In genomic region chrX:10617186-10617963, GRCh38 we compare ENCODE assay signal across 10 cellular contexts. TPM values are rescaled to one million over a fixed set of nuclear protein-coding genes. Genes with fewer than 3 reads are reported as not detected.
A peak's percentile ranks its signal among the peaks of the same experiment; 100 is the strongest.
DNase-seq lines count a peak whose midpoint lies in the region; ATAC-seq and TF ChIP-seq lines count a peak whose summit lies in the region.
"Had no signal": no experiment of that assay in that cellular context is flagged by ENCODE, and none has a peak within 500 bp of the region (broad histone marks: within the 10 kb centered on the region; RNA-seq: fewer than 3 reads in every experiment).

No MANE protein-coding gene starts in this region.

- H3K4me1 ChIP-seq in HUES6 (ENCODE audit: control insufficient read depth, insufficient read depth, low read length) (peaks cover 73% of the 10 kb centered on the region), iPS-15b (ENCODE audit: control insufficient read depth, insufficient read depth, low read length) (peaks cover 18% of the 10 kb centered on the region), skeletal muscle satellite cell (ENCODE audit: control insufficient read depth, insufficient read depth, low read length) (peaks cover 23% of the 10 kb centered on the region), upper lobe of left lung (no peaks in the 10 kb centered on the region)

- ATAC-seq in GM18907 (IDR thresholded peaks at IDR 0.05; ENCODE audit: unreplicated experiment) (no peak), upper lobe of left lung (ENCODE audit: low FRiP score in 2 of 2) (no peak)

- H3K4me3 ChIP-seq in HUES6 (ENCODE audit: low read depth, low read length): peak overlapping the region; percentile 75
- peak overlapping the region; percentile 62 for H3K4me3 ChIP-seq in iPS-15b (ENCODE audit: low read depth, low read length)
- peak overlapping the region; percentile 77 for H3K4me3 ChIP-seq in skeletal muscle satellite cell (ENCODE audit: low read length)
- H3K4me3 ChIP-seq in upper lobe of left lung: peak overlapping the region in 1 of 4 donors; percentile 58

- WGBS in upper lobe of left lung, 2 donors: 61 to 73% methylated on average over 10 of the region's 10 CpGs

- H3K27ac ChIP-seq in HUES6 (ENCODE audit: low read depth, low read length): peak overlapping the region; percentile 69
- no peak overlapping the region for H3K27ac ChIP-seq in upper lobe of left lung

- H3K27me3 ChIP-seq in HUES6 (ENCODE audit: control insufficient read depth, insufficient read depth, low read length) (no peaks in the 10 kb centered on the region), iPS-15b (ENCODE audit: control insufficient read depth, insufficient read depth, low read length) (no peaks in the 10 kb centered on the region), skeletal muscle satellite cell (ENCODE audit: control insufficient read depth, insufficient read depth, low read length) (no peaks in the 10 kb centered on the region), upper lobe of left lung (peaks cover 0 to 7% (median 0%) of the 10 kb centered on the region in 4 donors)

- H3K36me3 ChIP-seq in HUES6 (ENCODE audit: control insufficient read depth, insufficient read depth, low read length): no peaks in the 10 kb centered on the region
- no peaks in the 10 kb centered on the region for H3K36me3 ChIP-seq in iPS-15b (ENCODE audit: control insufficient read depth, insufficient read depth, low read length)
- H3K36me3 ChIP-seq in skeletal muscle satellite cell (ENCODE audit: insufficient read depth, low read length): no peaks in the 10 kb centered on the region
- no peaks in the 10 kb centered on the region for H3K36me3 ChIP-seq in upper lobe of left lung

- H3K4me2 ChIP-seq in skeletal muscle satellite cell (ENCODE audit: low read length): peak overlapping the region; percentile 81

- TF ChIP-seq POLR2A in upper lobe of left lung (IDR thresholded peaks at IDR 0.05): no peak

- no peak for TF ChIP-seq EP300 in upper lobe of left lung (IDR thresholded peaks at IDR 0.05)

- no peaks in the 10 kb centered on the region for H3K9me3 ChIP-seq in HUES6 (ENCODE audit: control insufficient read depth, insufficient read depth, low read depth, low read length)
- no peaks in the 10 kb centered on the region for H3K9me3 ChIP-seq in iPS-15b (ENCODE audit: control insufficient read depth, insufficient read depth, low read length)
- no peaks in the 10 kb centered on the region for H3K9me3 ChIP-seq in skeletal muscle satellite cell (replicated peaks; ENCODE audit: low read length)
- H3K9me3 ChIP-seq in upper lobe of left lung: no peaks in the 10 kb centered on the region

- TF ChIP-seq CTCF in upper lobe of left lung (IDR thresholded peaks at IDR 0.05): no peak

- H3K9ac ChIP-seq in HUES6 (ENCODE audit: low read length) (peak overlapping the region; percentile 78), iPS-15b (ENCODE audit: low read depth, low read length) (no peak overlapping the region), skeletal muscle satellite cell (ENCODE audit: low read depth, low read length) (no peak overlapping the region)

- DNase-seq in amniotic epithelial cell (ENCODE audit: low read depth): peak; percentile 31
- DNase-seq in upper lobe of left lung: no peak
- DNase-seq in CD1c-positive myeloid dendritic cell (ENCODE audit: extremely low spot score): no peak
- no peak for DNase-seq in NCI-H1105 treated with DMSO at 0.1 percent for 48 hours (lab: John Stamatoyannopoulos, UW)
- DNase-seq: hypothalamus, NCI-H774 had no signal

RNA-seq across cellular contexts. Expression of gene MID1, which starts 3.0 kb away (rescaled TPM):
- total RNA-seq in skeletal muscle satellite cell (2012; rRNA removed): 5.2 and 5.3 TPM in 2 replicates
- total RNA-seq in upper lobe of left lung: 10 to 100 TPM; 17.2 to 36.7 (median 25.6) TPM
